In the genomic region with DNA sequence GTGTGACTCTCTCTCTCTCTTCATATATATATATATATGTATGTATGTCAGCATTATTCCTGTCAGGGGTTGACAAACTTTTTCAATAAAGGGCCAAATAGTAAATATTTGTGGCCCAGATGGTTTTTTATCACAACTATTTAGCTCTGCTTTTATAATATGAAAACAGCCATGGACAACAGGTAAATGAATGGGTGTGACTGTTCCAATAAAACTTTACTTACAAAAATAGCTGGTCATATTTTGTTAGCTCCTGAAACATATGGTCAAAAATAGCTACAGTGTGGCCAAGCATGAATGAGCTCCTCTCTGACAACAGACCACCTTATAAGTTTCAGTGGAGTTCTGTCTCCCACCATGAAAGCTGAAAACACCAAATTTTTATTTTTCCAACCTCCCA, we compare ENCODE assay signal across 37 cellular contexts.
"Had no signal": no experiment of that assay in that cellular context is flagged by ENCODE, and none has a peak within 500 bp of the region (broad histone marks: within the 10 kb centered on the region; RNA-seq: fewer than 3 reads in every experiment).

No MANE protein-coding gene starts in this region.

- H3K27me3 Mint-ChIP-seq: activated B cell treated with CpG ODN at 0.5 μM for 24 hours; activated CD8-positive, alpha-beta T cell treated with anti-CD3 and anti-CD28 coated beads for 36 hours; activated naive CD4-positive, alpha-beta T cell treated with anti-CD3 and anti-CD28 coated beads, Interleukin-2, amount 50 U/mL, for 24 hours; activated naive CD8-positive, alpha-beta T cell treated with anti-CD3 and anti-CD28 coated beads for 36 hours; activated naive CD8-positive, alpha-beta T cell treated with anti-CD3 and anti-CD28 coated beads, Interleukin-2, amount 50 U/mL, for 24 hours; brain; T-helper 17 cell had no signal

- H3K36me3 ChIP-seq: adrenal gland, breast epithelium, cardiac muscle cell, colonic mucosa, esophagus squamous epithelium, gastroesophageal sphincter had no signal

- H3K4me3 ChIP-seq: adrenal gland, breast epithelium, cardiac muscle cell, colonic mucosa, esophagus squamous epithelium, gastroesophageal sphincter had no signal

- H3K27ac ChIP-seq: adrenal gland, breast epithelium, cardiac muscle cell, colonic mucosa, epithelial cell of prostate, esophagus squamous epithelium, gastroesophageal sphincter, WERI-Rb-1 had no signal

- H3K27me3 ChIP-seq: adrenal gland, breast epithelium, cardiac muscle cell, colonic mucosa, esophagus squamous epithelium, gastroesophageal sphincter had no signal

- H3K4me1 ChIP-seq: breast epithelium, colonic mucosa had no signal

- DNase-seq: activated B cell treated with CpG ODN at 0.5 μM for 24 hours; activated CD4-positive, alpha-beta T cell treated with anti-CD3 and anti-CD28 coated beads for 48 hours; activated CD4-positive, alpha-beta T cell treated with anti-CD3 and anti-CD28 coated beads, Interleukin-2, amount 50 U/mL, for 1 hour; activated CD4-positive, alpha-beta T cell treated with anti-CD3 and anti-CD28 coated beads, Interleukin-2, amount 50 U/mL, for 48 hours; activated CD8-positive, alpha-beta memory T cell treated with anti-CD3 and anti-CD28 coated beads for 24 hours; activated CD8-positive, alpha-beta T cell treated with anti-CD3 and anti-CD28 coated beads for 36 hours; activated effector memory CD4-positive, alpha-beta T cell treated with anti-CD3 and anti-CD28 coated beads, Interleukin-2, amount 50 U/mL, for 16 hours; activated naive CD4-positive, alpha-beta T cell treated with anti-CD3 and anti-CD28 coated beads for 36 hours; activated naive CD8-positive, alpha-beta T cell treated with anti-CD3 and anti-CD28 coated beads for 36 hours; activated naive CD8-positive, alpha-beta T cell treated with anti-CD3 and anti-CD28 coated beads, Interleukin-2, amount 50 U/mL, for 24 hours; activated T-cell treated with anti-CD3 and anti-CD28 coated beads, Interleukin-2, amount 50 U/mL, for 1 hour; activated T-cell treated with anti-CD3 and anti-CD28 coated beads, Interleukin-2, amount 50 U/mL, for 48 hours; adrenal gland; amygdala; aorta; central memory CD4-positive, alpha-beta T cell; cerebellar nuclear complex; colonic mucosa; effector CD8-positive, alpha-beta T cell; esophagus squamous epithelium; foreskin melanocyte; T-helper 1 cell; T-helper 17 cell; T1000; WERI-Rb-1 had no signal

- H3K27ac Mint-ChIP-seq: activated B cell treated with CpG ODN at 0.5 μM for 24 hours; activated CD8-positive, alpha-beta T cell treated with anti-CD3 and anti-CD28 coated beads for 36 hours; activated naive CD4-positive, alpha-beta T cell treated with anti-CD3 and anti-CD28 coated beads for 36 hours; activated naive CD4-positive, alpha-beta T cell treated with anti-CD3 and anti-CD28 coated beads, Interleukin-2, amount 50 U/mL, for 24 hours; activated naive CD8-positive, alpha-beta T cell treated with anti-CD3 and anti-CD28 coated beads for 36 hours; activated naive CD8-positive, alpha-beta T cell treated with anti-CD3 and anti-CD28 coated beads, Interleukin-2, amount 50 U/mL, for 24 hours; activated T-helper 1 cell treated with anti-CD3 and anti-CD28 coated beads, Interleukin-12 subunit alpha, Interleukin-12 subunit beta, Interleukin-2, Interleukin-4 antibody, amounts not matched to agents 30 ng/mL and 10 ng/mL and 1 ng/mL, durations not matched to agents 14 hours and 24 hours and 36 hours; activated T-helper 2 cell treated with anti-CD3 and anti-CD28 coated beads, Interferon-gamma antibody, Interleukin-2, Interleukin-4, amounts not matched to agents 10 μg/mL and 5 μg/mL and 100 μg/mL, durations not matched to agents 14 hours and 24 hours and 36 hours; brain; T-helper 17 cell; T-helper 2 cell treated with Interferon-gamma antibody and Interleukin-4, amounts not matched to agents 5 μg/mL and 100 μg/mL, for 36 hours had no signal

- ATAC-seq: activated CD4-positive, CD25-positive, alpha-beta regulatory T cell treated with anti-CD3 and anti-CD28 coated beads, Interleukin-2, amount 50 U/mL, for 24 hours; activated CD8-positive, alpha-beta T cell treated with anti-CD3 and anti-CD28 coated beads for 36 hours; activated naive CD8-positive, alpha-beta T cell treated with anti-CD3 and anti-CD28 coated beads, Interleukin-2, amount 50 U/mL, for 24 hours; gastroesophageal sphincter; T-helper 17 cell had no signal

- FAIRE-seq: endometrium, endothelial cell of umbilical vein had no signal

- H3K9me3 ChIP-seq: adrenal gland, breast epithelium, colonic mucosa, esophagus squamous epithelium, gastroesophageal sphincter had no signal

- H3K4me3 Mint-ChIP-seq: activated B cell treated with CpG ODN at 0.5 μM for 24 hours; activated CD8-positive, alpha-beta T cell treated with anti-CD3 and anti-CD28 coated beads for 36 hours; activated naive CD4-positive, alpha-beta T cell treated with anti-CD3 and anti-CD28 coated beads for 36 hours; activated naive CD4-positive, alpha-beta T cell treated with anti-CD3 and anti-CD28 coated beads, Interleukin-2, amount 50 U/mL, for 24 hours; activated naive CD8-positive, alpha-beta T cell treated with anti-CD3 and anti-CD28 coated beads for 36 hours; activated naive CD8-positive, alpha-beta T cell treated with anti-CD3 and anti-CD28 coated beads, Interleukin-2, amount 50 U/mL, for 24 hours; activated T-helper 1 cell treated with anti-CD3 and anti-CD28 coated beads, Interleukin-12 subunit alpha, Interleukin-12 subunit beta, Interleukin-2, Interleukin-4 antibody, amounts not matched to agents 30 ng/mL and 10 ng/mL and 1 ng/mL, durations not matched to agents 14 hours and 24 hours and 36 hours; brain; T-helper 17 cell; T-helper 2 cell treated with Interferon-gamma antibody and Interleukin-4, amounts not matched to agents 5 μg/mL and 100 μg/mL, for 36 hours had no signal

- H3K9me3 Mint-ChIP-seq: activated naive CD4-positive, alpha-beta T cell treated with anti-CD3 and anti-CD28 coated beads, Interleukin-2, amount 50 U/mL, for 24 hours; activated T-helper 1 cell treated with anti-CD3 and anti-CD28 coated beads, Interleukin-12 subunit alpha, Interleukin-12 subunit beta, Interleukin-2, Interleukin-4 antibody, amounts not matched to agents 30 ng/mL and 10 ng/mL and 1 ng/mL, durations not matched to agents 14 hours and 24 hours and 36 hours; activated T-helper 2 cell treated with anti-CD3 and anti-CD28 coated beads, Interferon-gamma antibody, Interleukin-2, Interleukin-4, amounts not matched to agents 10 μg/mL and 5 μg/mL and 100 μg/mL, durations not matched to agents 14 hours and 24 hours and 36 hours; T-helper 2 cell treated with Interferon-gamma antibody and Interleukin-4, amounts not matched to agents 5 μg/mL and 100 μg/mL, for 36 hours had no signal
